ENCODE assay signal across 8 cellular contexts in the genomic region with DNA sequence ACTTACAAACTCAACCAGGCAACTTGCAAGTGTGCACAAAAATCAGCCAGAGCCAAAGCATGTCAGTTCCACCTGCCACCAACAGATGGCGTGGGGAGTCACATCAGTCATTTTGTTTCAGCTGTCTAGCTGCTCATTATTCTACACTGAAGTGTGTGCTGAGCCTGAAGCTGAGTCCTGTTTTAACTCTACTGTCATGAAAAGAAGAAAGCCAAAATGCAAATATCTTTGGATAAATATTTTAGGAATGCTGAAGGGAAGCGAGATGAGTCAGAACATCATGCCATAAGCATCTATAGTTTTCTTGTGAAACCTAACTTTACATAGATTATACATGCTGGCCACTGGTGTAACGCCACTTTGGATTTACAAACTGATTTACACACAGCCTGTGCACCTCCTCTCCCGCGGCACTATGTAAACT.
DNase-seq lines count a peak whose midpoint lies in the region; ATAC-seq and TF ChIP-seq lines count a peak whose summit lies in the region.

No MANE protein-coding gene starts in this region.

- no peak overlapping the region for H3K4ac ChIP-seq in H9 (ENCODE audit: low read depth, low read length)

- no peak overlapping the region for H3T11ph ChIP-seq in H9 (ENCODE audit: low read length)

- no peak overlapping the region for H3K27ac Mint-ChIP-seq in H9
- no peak overlapping the region for H3K27ac Mint-ChIP-seq in activated CD8-positive, alpha-beta memory T cell treated with anti-CD3 and anti-CD28 coated beads, Interleukin-2, amount 10 ng/mL, durations not matched to agents 7 days and 5 days

- no peaks in the 10 kb centered on the region for H3K27me3 ChIP-seq in H9 (ENCODE audit: insufficient read depth, low read length)

- H4K91ac ChIP-seq in H9 (ENCODE audit: insufficient read length, low read depth, low read length), result no peak overlapping the region

- no peaks in the 10 kb centered on the region for H4K20me1 ChIP-seq in H9 (ENCODE audit: control insufficient read depth, insufficient read depth, insufficient read length)

- H3K9me3 ChIP-seq in H9 (ENCODE audit: control insufficient read depth, low read depth, low read length), result no peaks in the 10 kb centered on the region

- no peaks in the 10 kb centered on the region for H3K27me3 Mint-ChIP-seq in H9 (ENCODE audit: low read depth)
- peaks cover 4% of the 10 kb centered on the region for H3K27me3 Mint-ChIP-seq in activated CD8-positive, alpha-beta memory T cell treated with anti-CD3 and anti-CD28 coated beads, Interleukin-2, amount 10 ng/mL, durations not matched to agents 7 days and 5 days

- H4K8ac ChIP-seq in H9 (replicated peaks; ENCODE audit: insufficient read length, low read depth, low read length), result no peak overlapping the region

- no peak overlapping the region for H4K5ac ChIP-seq in H9 (ENCODE audit: insufficient read length, low read depth, low read length)

- H3K9ac ChIP-seq in H9 (ENCODE audit: extremely low read depth, insufficient read length, low read length), result no peak overlapping the region

- DNase-seq in AG20443 (ENCODE audit: low spot score), result peak; percentile 85
- peak; percentile 80 for DNase-seq in H9
- peak; percentile 72 for DNase-seq in NCI-H748 (lab: John Stamatoyannopoulos, UW; ENCODE audit: unreplicated experiment)
- peak; percentile 74 for DNase-seq in activated CD8-positive, alpha-beta memory T cell treated with anti-CD3 and anti-CD28 coated beads, Interleukin-2, amount 10 ng/mL, durations not matched to agents 7 days and 5 days
- DNase-seq in epithelial cell of esophagus (ENCODE audit: low read depth), result peak; percentile 80
- peak; percentile 75 for DNase-seq in mucosa of gallbladder (ENCODE audit: low spot score)
- peak; percentile 83 for DNase-seq in stimulated activated CD8-positive, alpha-beta memory T cell treated with anti-CD3 and anti-CD28 coated beads, Interleukin-4, amount 100 ng/mL, for 48 hours

- no peak overlapping the region for H3K18ac ChIP-seq in H9 (ENCODE audit: insufficient read length, low read depth, low read length)

- no peak overlapping the region for H2BK12ac ChIP-seq in H9 (ENCODE audit: insufficient read length, low read depth, low read length)

- no peak overlapping the region for H2BK20ac ChIP-seq in H9 (ENCODE audit: low read depth, low read length, poor library complexity, severe bottlenecking)

- no peak overlapping the region for H2AFZ ChIP-seq in H9 (ENCODE audit: low read length)

- H2BK15ac ChIP-seq in H9 (ENCODE audit: low read depth, low read length), result no peak overlapping the region

- H3K56ac ChIP-seq in H9 (ENCODE audit: insufficient read length, low read depth, low read length), result no peak overlapping the region

- WGBS in H9 (ENCODE audit: extremely low coverage, insufficient read length, low lambda C conversion rate), result no CpG with 5 or more reads among the region's 5 CpGs

- H3K4me1 Mint-ChIP-seq in H9, result peaks cover 1 to 2% of the 10 kb centered on the region in 2 experiments
- peaks cover 8% of the 10 kb centered on the region for H3K4me1 Mint-ChIP-seq in activated CD8-positive, alpha-beta memory T cell treated with anti-CD3 and anti-CD28 coated beads, Interleukin-2, amount 10 ng/mL, durations not matched to agents 7 days and 5 days

- H3K4me3 ChIP-seq in epithelial cell of esophagus (ENCODE audit: low read length), result no peak overlapping the region

- H3K23ac ChIP-seq in H9 (ENCODE audit: insufficient read length, low read depth, low read length), result no peak overlapping the region

- CTCF ChIA-PET in activated CD8-positive, alpha-beta memory T cell treated with anti-CD3 and anti-CD28 coated beads, Interleukin-2, amount 10 ng/mL, durations not matched to agents 7 days and 5 days (lab: Charles Lee), result interaction anchor here (0.7 to 2.2 kb wide), 25 partner anchors 10 to 343 kb away, joined by 3 to 10 read pairs (median 4); a partner anchor contains a TSS

- H3K79me2 ChIP-seq in H9 (ENCODE audit: insufficient read depth, low read length), result no peaks in the 10 kb centered on the region

- no peaks in the 10 kb centered on the region for H3K79me1 ChIP-seq in H9 (ENCODE audit: insufficient read depth, low read depth, low read length, poor library complexity, severe bottlenecking)

- H3K9me3 Mint-ChIP-seq in H9, result no peaks in the 10 kb centered on the region
- H3K9me3 Mint-ChIP-seq in activated CD8-positive, alpha-beta memory T cell treated with anti-CD3 and anti-CD28 coated beads, Interleukin-2, amount 10 ng/mL, durations not matched to agents 7 days and 5 days (ENCODE audit: low read depth), result no peaks in the 10 kb centered on the region

- peaks cover 0 to 4% (median 0%) of the 10 kb centered on the region in 3 experiments; a peak in 2 of 7 replicates for H3K36me3 Mint-ChIP-seq in H9 (ENCODE audit: insufficient read depth in 1 of 3, low read depth in 3 of 3)
- H3K36me3 Mint-ChIP-seq in activated CD8-positive, alpha-beta memory T cell treated with anti-CD3 and anti-CD28 coated beads, Interleukin-2, amount 10 ng/mL, durations not matched to agents 7 days and 5 days, result no peaks in the 10 kb centered on the region

- no peak overlapping the region for H2BK120ac ChIP-seq in H9 (ENCODE audit: low read depth, low read length, poor library complexity, severe bottlenecking)

- TF ChIP-seq CTCF in H9 (conservative IDR thresholded peaks at IDR 0.05) (peak; percentile 90), epithelial cell of esophagus (IDR thresholded peaks at IDR 0.05; ENCODE audit: insufficient read depth, low read depth, low read length, missing control alignments) (peak; percentile 98)

- no peak overlapping the region for H3K14ac ChIP-seq in H9 (ENCODE audit: insufficient read depth, low read length)

- H2BK5ac ChIP-seq in H9 (ENCODE audit: insufficient read length, low read length), result no peak overlapping the region

- peak; percentile 61 for ATAC-seq in activated CD8-positive, alpha-beta memory T cell treated with anti-CD3 and anti-CD28 coated beads, Interleukin-2, amount 10 ng/mL, durations not matched to agents 7 days and 5 days
- no peak for ATAC-seq in GM21576 (IDR thresholded peaks at IDR 0.05; ENCODE audit: unreplicated experiment)

- no peak overlapping the region for H2AK5ac ChIP-seq in H9 (ENCODE audit: insufficient read length, low read length)

- no peak overlapping the region for H3K27ac ChIP-seq in H9 (ENCODE audit: insufficient read length, low read depth, low read length)

- H3K23me2 ChIP-seq in H9 (ENCODE audit: insufficient read length, low read depth, low read length, poor library complexity, severe bottlenecking), result no peaks in the 10 kb centered on the region

- H3K4me3 Mint-ChIP-seq in H9, result no peak overlapping the region
- no peak overlapping the region for H3K4me3 Mint-ChIP-seq in activated CD8-positive, alpha-beta memory T cell treated with anti-CD3 and anti-CD28 coated beads, Interleukin-2, amount 10 ng/mL, durations not matched to agents 7 days and 5 days

- H3K4me1 ChIP-seq in H9 (ENCODE audit: insufficient read depth, low read length), result no peaks in the 10 kb centered on the region

- H3K4me2 ChIP-seq in H9 (ENCODE audit: insufficient read depth, insufficient read length, low read length), result no peak overlapping the region
